ENCODE assay signal across 8 cellular contexts in genomic region chr12:6904280-6905276, GRCh38. TPM values are rescaled to one million over a fixed set of nuclear protein-coding genes. Genes with fewer than 3 reads are reported as not detected.
DNase-seq lines count a peak whose midpoint lies in the region; ATAC-seq and TF ChIP-seq lines count a peak whose summit lies in the region.

Gene LRRC23 (plus strand): TSS chr12:6904822. CDS start chr12:6905634, 812 bp downstream.

- TF ChIP-seq CTCF in choroid plexus epithelial cell (conservative IDR thresholded peaks at IDR 0.05; ENCODE audit: low read depth, low read length) (no peak), kidney epithelial cell (IDR thresholded peaks at IDR 0.05; ENCODE audit: insufficient read depth, low read length, poor library complexity, severe bottlenecking) (no peak)

- H3K27me3 ChIP-seq in kidney epithelial cell (ENCODE audit: control insufficient read depth, insufficient read depth, low read length), result no peaks in the 10 kb centered on the region

- H3K36me3 ChIP-seq in kidney epithelial cell (ENCODE audit: control insufficient read depth, insufficient read depth, low read length), result no peaks in the 10 kb centered on the region

- peak; percentile 93 for ATAC-seq in GM19043 (IDR thresholded peaks at IDR 0.05; ENCODE audit: low read depth, unreplicated experiment)
- peak; percentile 89 for ATAC-seq in HG03342 (IDR thresholded peaks at IDR 0.05; ENCODE audit: unreplicated experiment)

- H3K4me3 ChIP-seq in choroid plexus epithelial cell (ENCODE audit: low read depth, low read length), result peak within 1 kb of the TSS; percentile 85
- peak within 1 kb of the TSS; percentile 75 for H3K4me3 ChIP-seq in kidney epithelial cell (ENCODE audit: low read depth, low read length)

- DNase-seq in AML-193 (lab: John Stamatoyannopoulos, UW), result peak; percentile 93
- peak; percentile 86 for DNase-seq in NCI-H460 (ENCODE audit: extremely low read depth, low read depth)
- peak; percentile 95 for DNase-seq in activated CD4-positive, alpha-beta T cell treated with anti-CD3 and anti-CD28 coated beads for 1 hour
- DNase-seq in choroid plexus epithelial cell (ENCODE audit: low read depth), result peak; percentile 96
- DNase-seq in kidney epithelial cell (ENCODE audit: low read depth), result peak; percentile 89
- peak; percentile 99 for DNase-seq in stimulated activated CD4-positive, alpha-beta T cell treated with anti-CD3 and anti-CD28 coated beads, Interleukin-15, amount 100 ng/mL, for 24 hours

RNA-seq across cellular contexts. Expression of gene LRRC23, which starts in this region (rescaled TPM):
- total RNA-seq in NCI-H460 (2014; rRNA removed; shearing (Covaris generic)), result 11.9 and 12.7 TPM in 2 replicates
- polyA plus RNA-seq in NCI-H460 (2014; cell fraction: nucleus; rRNA removed), result 10.7 and 14.0 TPM in 2 replicates
- 11.6 and 12.8 TPM in 2 replicates for total RNA-seq in kidney epithelial cell

Comparison
In these comparisons a context has a peak if more than half of its experiments do, and no peak if none do; other contexts are left out.
1. Peak in every context shown above with its lines: DNase-seq, ATAC-seq and H3K4me3 ChIP-seq.